ENCODE assay signal across 11 cellular contexts in the genomic region with DNA sequence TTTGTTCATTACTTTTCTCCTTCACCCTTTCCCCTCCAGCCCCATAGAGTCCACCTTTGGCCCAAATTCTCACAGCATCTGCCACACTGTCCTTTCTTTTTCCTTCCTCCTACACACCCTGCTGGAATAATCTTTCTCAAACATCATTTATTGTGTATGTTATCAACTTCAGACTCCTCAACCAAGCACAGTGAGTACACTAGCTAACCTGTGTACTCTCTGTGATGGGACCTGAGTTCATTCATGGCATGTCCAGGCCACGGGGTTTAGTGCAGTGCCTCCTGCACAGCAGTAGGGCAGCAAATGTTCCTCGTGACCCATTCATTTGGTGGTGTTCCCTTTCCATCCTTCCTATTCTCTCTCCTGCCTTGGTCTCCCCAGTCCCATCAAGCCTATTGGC. TPM values are rescaled to one million over a fixed set of nuclear protein-coding genes. Genes with fewer than 3 reads are reported as not detected.
DNase-seq lines count a peak whose midpoint lies in the region; ATAC-seq and TF ChIP-seq lines count a peak whose summit lies in the region.
"Had no signal": no experiment of that assay in that cellular context is flagged by ENCODE, and none has a peak within 500 bp of the region (broad histone marks: within the 10 kb centered on the region; RNA-seq: fewer than 3 reads in every experiment).

No MANE protein-coding gene starts in this region.

- no peak for ATAC-seq in right cardiac atrium
- no peak for ATAC-seq in left ventricle myocardium superior
- ATAC-seq: Panc1 had no signal

- peak overlapping the region; percentile 70 for H3K4me3 Mint-ChIP-seq in nephron progenitor cell

- TF ChIP-seq POLR2A in uterus (IDR thresholded peaks at IDR 0.05), result no peak

- TF ChIP-seq CTCF in nephron progenitor cell (IDR thresholded peaks at IDR 0.05) (no peak), uterus (IDR thresholded peaks at IDR 0.05) (no peak)

- H3K4me1 ChIP-seq in right cardiac atrium (ENCODE audit: control insufficient read depth, insufficient read depth, low read length) (peaks cover 40% of the 10 kb centered on the region), uterus (peaks cover 35 to 42% of the 10 kb centered on the region in 2 donors)

- intact Hi-C loops in right cardiac atrium (cut with DNase I) (loop anchor here (2.0 to 5.0 kb wide), 3 partner anchors 42 to 143 kb away; a partner anchor contains a TSS), left ventricle myocardium superior (cut with micrococcal nuclease) (loop anchor here (2.0 to 5.0 kb wide), 2 partner anchors 43 to 127 kb away; no protein-coding TSS in a partner anchor), uterus (cut with DNase I; ENCODE audit: low total_unique reads) (loop anchor here (5.0 kb wide), 2 partner anchors 42 to 127 kb away; a partner anchor contains a TSS)

- H3K27me3 ChIP-seq in right cardiac atrium (ENCODE audit: control insufficient read depth, insufficient read depth) (no peaks in the 10 kb centered on the region), uterus (no peaks in the 10 kb centered on the region)
- H3K27me3 ChIP-seq: MG63 had no signal

- WGBS in right cardiac atrium, result 59% methylated on average over 2 of the region's 2 CpGs

- no peaks in the 10 kb centered on the region for H3K9me3 Mint-ChIP-seq in nephron progenitor cell

- H3K27ac ChIP-seq in right cardiac atrium (ENCODE audit: low read length) (peak overlapping the region; percentile 57), cingulate gyrus (ENCODE audit: low read depth, low read length) (peak overlapping the region; percentile 98), uterus (peak overlapping the region; percentile 98 to 100)

- no peak overlapping the region for H3K27ac Mint-ChIP-seq in nephron progenitor cell

- H3K4me3 ChIP-seq in right cardiac atrium (ENCODE audit: low read length), result no peak overlapping the region
- no peak overlapping the region for H3K4me3 ChIP-seq in uterus
- H3K4me3 ChIP-seq: MG63 had no signal

- H3K4me1 Mint-ChIP-seq in nephron progenitor cell, result peaks cover 66% of the 10 kb centered on the region

- DNase-seq in right cardiac atrium (no peak), left ventricle myocardium superior (no peak), nephron progenitor cell (no peak), uterus (no peak), NCI-H2081 treated with DMSO at 0.1 percent for 48 hours (lab: John Stamatoyannopoulos, UW) (no peak), Ammon's horn (ENCODE audit: low spot score) (no peak), mesenteric fat pad (ENCODE audit: low spot score) (no peak)
- DNase-seq: MG63 had no signal

- no peaks in the 10 kb centered on the region for H3K27me3 Mint-ChIP-seq in nephron progenitor cell (ENCODE audit: low read depth, poor library complexity)

- H3K36me3 ChIP-seq in uterus, result no peaks in the 10 kb centered on the region
- H3K36me3 ChIP-seq: MG63 had no signal

- H3K9me3 ChIP-seq in right cardiac atrium (ENCODE audit: control insufficient read depth, low read length) (no peaks in the 10 kb centered on the region), uterus (no peaks in the 10 kb centered on the region)
- H3K9me3 ChIP-seq: MG63 had no signal

- H3K36me3 Mint-ChIP-seq in nephron progenitor cell (ENCODE audit: low read depth), result no peaks in the 10 kb centered on the region

RNA-seq across cellular contexts. Expression of a gene that starts 7.1 kb away (rescaled TPM):
- total RNA-seq in right cardiac atrium (under 1 TPM in 1 of 4 donors, not detected in 3; 0.31 TPM), left ventricle myocardium superior (not detected), uterus (1 to 10 TPM in 2 of 4 donors, not detected in 2; 1.6 TPM), mesenteric fat pad (0.58 TPM)
- polyA plus RNA-seq in right cardiac atrium, result 0.32 TPM

RNA-seq across cellular contexts. Expression of a gene that starts 41.0 kb away (rescaled TPM):
- 100 to 1,000 TPM; 109 to 155 (median 111) TPM for total RNA-seq in right cardiac atrium
- 75.0 TPM for polyA plus RNA-seq in right cardiac atrium
- total RNA-seq in left ventricle myocardium superior, result 82.8 TPM
- total RNA-seq in uterus, result 100 to 1,000 TPM in 2 of 4 donors, 10 to 100 TPM in 2; 35.1 to 197 (median 84.5) TPM
- total RNA-seq in mesenteric fat pad, result 212 TPM

RNA-seq across cellular contexts. Expression of a gene that starts 46.7 kb away (rescaled TPM):
- total RNA-seq in right cardiac atrium (not detected), left ventricle myocardium superior (not detected), uterus (not detected), mesenteric fat pad (not detected)
- not detected for polyA plus RNA-seq in right cardiac atrium
- total RNA-seq: pulmonary artery endothelial cell had no signal

RNA-seq across cellular contexts. Expression of a gene that starts 51.1 kb away (rescaled TPM):
- total RNA-seq in right cardiac atrium (not detected), left ventricle myocardium superior (not detected), uterus (not detected), mesenteric fat pad (not detected)
- polyA plus RNA-seq in right cardiac atrium, result not detected
- total RNA-seq: pulmonary artery endothelial cell had no signal
